17 cellular contexts compared by ENCODE assay signal in genomic region chr7:92845736-92846135, GRCh38. TPM values are rescaled to one million over a fixed set of nuclear protein-coding genes. Genes with fewer than 3 reads are reported as not detected.
DNase-seq lines count a peak whose midpoint lies in the region; ATAC-seq lines count a peak whose summit lies in the region.
"Had no signal": no experiment of that assay in that cellular context is flagged by ENCODE, and none has a peak within 500 bp of the region (broad histone marks: within the 10 kb centered on the region; RNA-seq: fewer than 3 reads in every experiment).

No MANE protein-coding gene starts in this region.

- no peak overlapping the region for H3K27ac Mint-ChIP-seq in stimulated activated naive CD8-positive, alpha-beta T cell treated with anti-CD3 and anti-CD28 coated beads, Interleukin-15, amount 100 ng/mL, for 72 hours
- H3K27ac Mint-ChIP-seq: CD4-positive, CD25-positive, alpha-beta regulatory T cell; CD8-positive, alpha-beta memory T cell; H9 had no signal

- H3K4me3 ChIP-seq in Jurkat, Clone E6-1 (ENCODE audit: low read length): no peak overlapping the region

- no peak overlapping the region for H3K4me3 Mint-ChIP-seq in stimulated activated naive CD8-positive, alpha-beta T cell treated with anti-CD3 and anti-CD28 coated beads, Interleukin-15, amount 100 ng/mL, for 72 hours
- H3K4me3 Mint-ChIP-seq: CD4-positive, CD25-positive, alpha-beta regulatory T cell; CD8-positive, alpha-beta memory T cell; H9 had no signal

- no peak for DNase-seq in stimulated activated naive CD8-positive, alpha-beta T cell treated with anti-CD3 and anti-CD28 coated beads, Interleukin-15, Interleukin-2, amounts not matched to agents 100 U/mL and 50 U/mL, for 24 hours
- DNase-seq in stimulated activated naive CD8-positive, alpha-beta T cell treated with anti-CD3 and anti-CD28 coated beads, Interleukin-15, amount 100 ng/mL, for 72 hours: no peak
- peak; percentile 67 for DNase-seq in Jurkat, Clone E6-1 (ENCODE audit: low read depth, low spot score)
- peak; percentile 88 for DNase-seq in OCI-M1 (lab: John Stamatoyannopoulos, UW)
- DNase-seq in SHP77 treated with DMSO at 0.1 percent for 48 hours (lab: John Stamatoyannopoulos, UW): no peak
- no peak for DNase-seq in NCI-H187 (lab: John Stamatoyannopoulos, UW)
- DNase-seq: ACHN; BE2C; C1 segment of cervical spinal cord; CD4-positive, CD25-positive, alpha-beta regulatory T cell; CD8-positive, alpha-beta memory T cell; COR-L47; DMS 273 treated with DMSO at 0.1 percent for 48 hours; DMS53; H9 had no signal

- H3K27me3 Mint-ChIP-seq in stimulated activated naive CD8-positive, alpha-beta T cell treated with anti-CD3 and anti-CD28 coated beads, Interleukin-15, amount 100 ng/mL, for 72 hours: peaks cover 48% of the 10 kb centered on the region

- peak; percentile 48 for ATAC-seq in stimulated activated naive CD8-positive, alpha-beta T cell treated with anti-CD3 and anti-CD28 coated beads, Interleukin-15, Interleukin-2, amounts not matched to agents 100 U/mL and 50 U/mL, for 24 hours
- ATAC-seq in stimulated activated naive CD8-positive, alpha-beta T cell treated with anti-CD3 and anti-CD28 coated beads, Interleukin-15, amount 100 ng/mL, for 72 hours: no peak
- no peak for ATAC-seq in GM21576 (IDR thresholded peaks at IDR 0.05; ENCODE audit: unreplicated experiment)
- ATAC-seq: HepG2 had no signal

- H3K9me3 Mint-ChIP-seq in stimulated activated naive CD8-positive, alpha-beta T cell treated with anti-CD3 and anti-CD28 coated beads, Interleukin-15, amount 100 ng/mL, for 72 hours: peaks cover 11 to 13% of the 10 kb centered on the region in 2 donors
- H3K9me3 Mint-ChIP-seq: CD8-positive, alpha-beta memory T cell; H9 had no signal

- peaks cover 12% of the 10 kb centered on the region for H3K4me1 Mint-ChIP-seq in stimulated activated naive CD8-positive, alpha-beta T cell treated with anti-CD3 and anti-CD28 coated beads, Interleukin-15, amount 100 ng/mL, for 72 hours

RNA-seq across cellular contexts. Expression of gene CDK6, which starts 9.4 kb away (rescaled TPM):
- polyA plus RNA-seq in Jurkat, Clone E6-1 (2012; ENCODE audit: insufficient read depth, insufficient read length): 26.8 TPM

Comparison
In these comparisons a context has a peak if more than half of its experiments do, and no peak if none do; other contexts are left out.
1. DNase-seq: peak in Jurkat, Clone E6-1 (single experiment) and OCI-M1 (single experiment); none in stimulated activated naive CD8-positive, alpha-beta T cell treated with anti-CD3 and anti-CD28 coated beads, Interleukin-15, Interleukin-2, amounts not matched to agents 100 U/mL and 50 U/mL, for 24 hours (single experiment), stimulated activated naive CD8-positive, alpha-beta T cell treated with anti-CD3 and anti-CD28 coated beads, Interleukin-15, amount 100 ng/mL, for 72 hours (0 of 2), SHP77 treated with DMSO at 0.1 percent for 48 hours (single experiment) and NCI-H187 (0 of 2).